In genomic region chr2:240248981-240249422, GRCh38 we compare ENCODE assay signal across 17 cellular contexts.
DNase-seq lines count a peak whose midpoint lies in the region; ATAC-seq, FAIRE-seq and TF ChIP-seq lines count a peak whose summit lies in the region.
"Had no signal": no experiment of that assay in that cellular context is flagged by ENCODE, and none has a peak within 500 bp of the region (broad histone marks: within the 10 kb centered on the region; RNA-seq: fewer than 3 reads in every experiment).

No MANE protein-coding gene starts in this region.

- TF ChIP-seq EP300 in SK-N-SH (IDR thresholded peaks at IDR 0.05; ENCODE audit: borderline replicate concordance in 1 of 2, low read depth in 1 of 2, low read length in 1 of 2) (no peak), sigmoid colon (IDR thresholded peaks at IDR 0.05) (no peak)

- no peak overlapping the region for H3K9ac ChIP-seq in SK-N-SH
- H3K9ac ChIP-seq in kidney (ENCODE audit: low read length in 2 of 2), result no peak overlapping the region

- H3F3A ChIP-seq in SK-N-SH (replicated peaks; ENCODE audit: insufficient read depth), result no peaks in the 10 kb centered on the region

- H3K4me2 ChIP-seq in SK-N-SH, result no peak overlapping the region
- H3K4me2 ChIP-seq: GM23338, smooth muscle cell had no signal

- H3K79me2 ChIP-seq in SK-N-SH (ENCODE audit: insufficient read depth), result no peaks in the 10 kb centered on the region

- no peak for TF ChIP-seq POLR2A in sigmoid colon (IDR thresholded peaks at IDR 0.05)

- H3K4me1 ChIP-seq in SK-N-SH (ENCODE audit: control insufficient read depth in 1 of 2, insufficient read depth in 2 of 2, low read depth in 1 of 2, low read length in 1 of 2) (peaks cover 0 to 24% of the 10 kb centered on the region in 2 experiments; a peak in 1 of 4 replicates), kidney (ENCODE audit: control insufficient read depth in 1 of 2, insufficient read depth in 1 of 2, low read depth in 1 of 2, low read length in 2 of 2) (peaks cover 9 to 15% of the 10 kb centered on the region in 2 donors), sigmoid colon (peaks cover 0 to 24% (median 19%) of the 10 kb centered on the region in 4 donors)

- CTCF ChIA-PET in SK-N-SH (lab: Yijun Ruan, JAX), result no interaction called here
- CTCF ChIA-PET in RWPE1 (lab: Yijun Ruan, JAX), result no interaction called here

- no peak for TF ChIP-seq RAD21 in SK-N-SH (IDR thresholded peaks at IDR 0.05; ENCODE audit: low read length)

- H3K27ac ChIP-seq in SK-N-SH (ENCODE audit: low read depth in 2 of 2, low read length in 1 of 2) (no peak overlapping the region), RWPE1 (peak overlapping the region; percentile 85), kidney (ENCODE audit: low read depth in 2 of 2, low read length in 2 of 2) (no peak overlapping the region), sigmoid colon (peak overlapping the region in 3 of 4 donors; percentile 20 to 80 (median 75))
- H3K27ac ChIP-seq: 22Rv1 had no signal

- intact Hi-C loops in kidney (cut with DNase I), result no loop called here
- intact Hi-C loops in sigmoid colon (cut with DNase I), result no loop called here

- no peaks in the 10 kb centered on the region for H4K20me1 ChIP-seq in SK-N-SH (ENCODE audit: insufficient read depth)

- no peaks in the 10 kb centered on the region for H3K9me2 ChIP-seq in SK-N-SH

- WGBS in SK-N-SH (ENCODE audit: low lambda C conversion rate), result 71% methylated on average over 7 of the region's 10 CpGs
- 83 to 85% methylated on average over 10 of the region's 10 CpGs for WGBS in sigmoid colon, 2 donors

- ATAC-seq in SK-N-SH treated with all-trans-retinoic acid at 6 μM for 48 hours (no peak), GM21717 (IDR thresholded peaks at IDR 0.05; ENCODE audit: unreplicated experiment) (no peak)
- ATAC-seq: activated CD4-positive, CD25-positive, alpha-beta regulatory T cell treated with anti-CD3 and anti-CD28 coated beads, Interleukin-2, amount 50 U/mL, for 24 hours had no signal

- peak; percentile 12 for DNase-seq in SK-N-SH
- no peak for DNase-seq in RWPE1 (ENCODE audit: low spot score)
- peak; percentile 66 for DNase-seq in kidney
- DNase-seq in sigmoid colon, result peak; percentile 60
- DNase-seq in cerebellar nuclear complex (lab: John Stamatoyannopoulos, UW), result no peak
- DNase-seq in D721Med (ENCODE audit: insufficient read length, low spot score), result no peak
- DNase-seq: effector CD4-positive, alpha-beta T cell; NCI-H187 treated with DMSO at 0.1 percent for 48 hours; NCI-H510A treated with DMSO at 0.1 percent for 48 hours; SIG-M5; transverse colon had no signal

- H3K36me3 ChIP-seq in SK-N-SH (replicated peaks in 1 of 2; ENCODE audit: control insufficient read depth in 1 of 2, insufficient read depth in 2 of 2, low read length in 1 of 2) (no peaks in the 10 kb centered on the region), kidney (ENCODE audit: control insufficient read depth in 1 of 2, insufficient read depth in 2 of 2, low read length in 2 of 2) (no peaks in the 10 kb centered on the region), sigmoid colon (no peaks in the 10 kb centered on the region)
- H3K36me3 ChIP-seq: transverse colon had no signal

- H3K9me3 ChIP-seq in SK-N-SH (no peaks in the 10 kb centered on the region), kidney (ENCODE audit: control insufficient read depth in 1 of 2, low read length in 2 of 2) (no peaks in the 10 kb centered on the region), sigmoid colon (no peaks in the 10 kb centered on the region)
- H3K9me3 ChIP-seq: transverse colon had no signal

- TF ChIP-seq CTCF in SK-N-SH (IDR thresholded peaks at IDR 0.05) (no peak), RWPE1 (conservative IDR thresholded peaks at IDR 0.05; ENCODE audit: low read depth) (no peak), kidney (IDR thresholded peaks at IDR 0.05; ENCODE audit: borderline replicate concordance, extremely low read depth, insufficient read depth) (no peak), sigmoid colon (IDR thresholded peaks at IDR 0.05) (no peak), D721Med (IDR thresholded peaks at IDR 0.05; ENCODE audit: insufficient read depth, missing control alignments) (no peak)

- H3K4me3 ChIP-seq in SK-N-SH (ENCODE audit: low read depth in 2 of 2, low read length in 1 of 2), result no peak overlapping the region
- no peak overlapping the region for H3K4me3 ChIP-seq in kidney (ENCODE audit: low read length in 2 of 2)
- no peak overlapping the region for H3K4me3 ChIP-seq in sigmoid colon
- H3K4me3 ChIP-seq: GM23338, smooth muscle cell, transverse colon had no signal

- no peak for FAIRE-seq in kidney (lab: Jason Lieb, UNC)
- FAIRE-seq in D721Med (lab: Jason Lieb, UNC), result no peak

- H3K27me3 ChIP-seq in SK-N-SH (ENCODE audit: insufficient read depth) (no peaks in the 10 kb centered on the region), sigmoid colon (no peaks in the 10 kb centered on the region)
- H3K27me3 ChIP-seq: transverse colon had no signal

- no peak overlapping the region for H2AFZ ChIP-seq in SK-N-SH (ENCODE audit: low read depth)
- H2AFZ ChIP-seq: GM23338 had no signal

- POLR2A ChIA-PET in SK-N-SH (lab: Yijun Ruan, JAX), result interaction anchor here (0.8 kb wide), 1 partner anchor 312 kb away, joined by 3 read pairs; no protein-coding TSS in a partner anchor
- POLR2A ChIA-PET in RWPE1 (lab: Yijun Ruan, JAX; ENCODE audit: low non-redundant PET), result no interaction called here

TF ChIP-seq in SK-N-SH, 30 proteins besides CTCF, POLR2A, EP300 and RAD21 (continues in another document):
- TF ChIP-seq RCOR1 (IDR thresholded peaks at IDR 0.05; ENCODE audit: low read length) (no peak), TCF12 (IDR thresholded peaks at IDR 0.05) (no peak), FOSL2 (IDR thresholded peaks at IDR 0.05; ENCODE audit: borderline replicate concordance, low read depth) (no peak), SIN3A (IDR thresholded peaks at IDR 0.05; ENCODE audit: borderline replicate concordance, low read depth, low read length) (no peak), YY1 (IDR thresholded peaks at IDR 0.05; ENCODE audit: low read depth) (no peak), CHD2 (IDR thresholded peaks at IDR 0.05; ENCODE audit: low read length, partially characterized antibody) (no peak), ZBTB33 (IDR thresholded peaks at IDR 0.05; ENCODE audit: borderline replicate concordance, low read depth) (no peak), MEF2A (IDR thresholded peaks at IDR 0.05; ENCODE audit: borderline replicate concordance, low read depth) (no peak), MXI1 (IDR thresholded peaks at IDR 0.05; ENCODE audit: low read depth, low read length) (no peak), FOXM1 (IDR thresholded peaks at IDR 0.05; ENCODE audit: low read depth) (no peak), EZH2phosphoT487 (IDR thresholded peaks at IDR 0.05; ENCODE audit: borderline replicate concordance, low read depth) (no peak), TEAD4 (IDR thresholded peaks at IDR 0.05; ENCODE audit: borderline replicate concordance, insufficient read depth) (no peak), RXRA (IDR thresholded peaks at IDR 0.05; ENCODE audit: borderline replicate concordance, low read depth) (no peak)

TF ChIP-seq in SK-N-SH treated with all-trans-retinoic acid at 6 μM for 48 hours, 23 proteins besides CTCF, POLR2A, EP300 and RAD21 (continues in another document):
- TF ChIP-seq CSDC2 (CRISPR knock-in tag; IDR thresholded peaks at IDR 0.05) (no peak), ESRRG (CRISPR knock-in tag; IDR thresholded peaks at IDR 0.05) (no peak), CSRNP3 (CRISPR knock-in tag; IDR thresholded peaks at IDR 0.05) (no peak), ZNF70 (CRISPR knock-in tag; IDR thresholded peaks at IDR 0.05) (no peak), TSHZ2 (CRISPR knock-in tag; IDR thresholded peaks at IDR 0.05) (no peak)

Comparison
In these comparisons a context has a peak if more than half of its experiments do, and no peak if none do; other contexts are left out.
1. DNase-seq: peak in SK-N-SH (single experiment), kidney (single experiment) and sigmoid colon (single experiment); none in RWPE1 (single experiment), cerebellar nuclear complex (0 of 2) and D721Med (single experiment).
2. H3K27ac ChIP-seq: peak in RWPE1 (single experiment) and sigmoid colon (3 of 4); none in SK-N-SH (0 of 2) and kidney (0 of 2).